Comparison of ENCODE assay signal across 8 cellular contexts in the genomic region with DNA sequence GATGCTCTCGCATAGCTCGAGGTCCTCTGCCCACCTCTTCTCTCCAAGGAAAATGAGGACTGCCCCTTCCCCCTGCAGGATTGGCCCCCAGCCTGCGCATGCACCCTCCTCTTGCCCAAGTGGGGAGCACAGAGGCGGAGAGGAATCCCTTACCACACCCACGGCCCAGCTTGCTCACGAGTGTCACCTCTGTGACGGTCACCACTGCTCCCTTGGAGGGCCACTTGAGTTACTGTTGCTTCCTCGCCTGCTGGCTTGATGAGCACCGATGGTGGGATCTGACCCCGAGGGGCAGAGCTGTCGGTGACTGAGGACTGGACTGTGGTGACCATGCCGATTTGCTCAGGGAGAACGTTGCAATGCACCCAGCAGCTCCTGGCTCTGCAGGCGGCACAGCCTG. TPM values are rescaled to one million over a fixed set of nuclear protein-coding genes. Genes with fewer than 3 reads are reported as not detected.
"Had no signal": no experiment of that assay in that cellular context is flagged by ENCODE, and none has a peak within 500 bp of the region (broad histone marks: within the 10 kb centered on the region; RNA-seq: fewer than 3 reads in every experiment).

No MANE protein-coding gene starts in this region.

- H2AFZ ChIP-seq: GM23248 had no signal

- DNase-seq: GM23248, GOT3, KBM-7 had no signal

- H3K36me3 ChIP-seq: HAP-1 had no signal

- H3K27ac ChIP-seq: GM23248 had no signal

- H3K9ac ChIP-seq: GM23248 had no signal

- H3K9me3 ChIP-seq: HAP-1 had no signal

- H3K4me3 ChIP-seq: GM23248, HAP-1 had no signal

- ATAC-seq: HCT116 had no signal

- H3K4me1 ChIP-seq: HAP-1 had no signal

RNA-seq across cellular contexts. Expression of a gene that starts 41.7 kb away (rescaled TPM):
- total RNA-seq: GM23248, H4, HT-29 had no signal
- polyA plus RNA-seq: GM23248, IgD-negative memory B cell had no signal
